23 cellular contexts compared by ENCODE assay signal in genomic region chr2:158963036-158963435, GRCh38.
"Had no signal": no experiment of that assay in that cellular context is flagged by ENCODE, and none has a peak within 500 bp of the region (broad histone marks: within the 10 kb centered on the region; RNA-seq: fewer than 3 reads in every experiment).

No MANE protein-coding gene starts in this region.

- H3K27ac ChIP-seq: KMS-11, SK-N-MC, VCaP had no signal

- DNase-seq: activated CD4-positive, alpha-beta T cell treated with anti-CD3 and anti-CD28 coated beads for 4 hours; activated CD8-positive, alpha-beta memory T cell treated with anti-CD3 and anti-CD28 coated beads, Interleukin-2, amount 50 U/mL, for 4 hours; activated CD8-positive, alpha-beta T cell treated with anti-CD3 and anti-CD28 coated beads for 36 hours; activated gamma-delta T cell treated with Interleukin-2 at 50 U/mL for 16 hours; activated naive CD4-positive, alpha-beta T cell treated with anti-CD3 and anti-CD28 coated beads, Interleukin-2, amount 10 ng/mL, durations not matched to agents 7 days and 5 days; activated naive CD8-positive, alpha-beta T cell treated with anti-CD3 and anti-CD28 coated beads for 36 hours; activated T-cell treated with anti-CD3 and anti-CD28 coated beads, Interleukin-2, amount 50 U/mL, for 72 hours; cerebellar nuclear complex; NCI-H1092; NCI-H1417; NCI-H1930; NCI-H2171; NCI-H345; NCI-H510A; NCI-H748 treated with DMSO at 0.1 percent for 48 hours; OCI-M1; RPMI8226; T-cell had no signal

- H3K4me3 ChIP-seq: SK-N-MC had no signal

- H3K9ac ChIP-seq: KMS-11 had no signal

- ATAC-seq: activated CD8-positive, alpha-beta T cell treated with anti-CD3 and anti-CD28 coated beads for 36 hours; activated T-cell treated with anti-CD3 and anti-CD28 coated beads, Interleukin-2, amount 50 U/mL, for 72 hours; Panc1; Right ventricle myocardium inferior; T-cell had no signal

- H3K4me2 ChIP-seq: KMS-11 had no signal
